In genomic region chr22:43449831-43450225, GRCh38 we compare ENCODE assay signal across 35 cellular contexts. TPM values are rescaled to one million over a fixed set of nuclear protein-coding genes. Genes with fewer than 3 reads are reported as not detected.
"Had no signal": no experiment of that assay in that cellular context is flagged by ENCODE, and none has a peak within 500 bp of the region (broad histone marks: within the 10 kb centered on the region; RNA-seq: fewer than 3 reads in every experiment).

No MANE protein-coding gene starts in this region.

- H3K27ac ChIP-seq: adrenal gland, body of pancreas, breast epithelium, KMS-11, Peyer's patch, VCaP had no signal

- ATAC-seq: activated naive CD4-positive, alpha-beta T cell treated with anti-CD3 and anti-CD28 coated beads, Interleukin-2, amount 50 U/mL, for 72 hours; activated T-cell treated with anti-CD3 and anti-CD28 coated beads, Interleukin-2, amount 50 U/mL, for 4 hours; body of pancreas; PC-3; SK-N-SH treated with all-trans-retinoic acid at 6 μM for 48 hours; T-cell; T-helper 17 cell had no signal

- H3K4me1 ChIP-seq: adrenal gland, body of pancreas, breast epithelium, Peyer's patch had no signal

- H3K27me3 ChIP-seq: adrenal gland, body of pancreas, breast epithelium, Peyer's patch had no signal

- H3K4me3 Mint-ChIP-seq: activated B cell treated with CpG ODN at 0.5 μM for 24 hours; activated CD4-positive, alpha-beta memory T cell treated with anti-CD3 and anti-CD28 coated beads for 36 hours; activated naive CD4-positive, alpha-beta T cell treated with anti-CD3 and anti-CD28 coated beads for 36 hours; activated T-cell treated with anti-CD3 and anti-CD28 coated beads, Interleukin-2, amount 50 U/mL, for 4 hours; activated T-helper 1 cell treated with anti-CD3 and anti-CD28 coated beads, Interleukin-12 subunit alpha, Interleukin-12 subunit beta, Interleukin-2, Interleukin-4 antibody, amounts not matched to agents 30 ng/mL and 10 ng/mL and 1 ng/mL, durations not matched to agents 14 hours and 24 hours and 36 hours; T-cell; T-helper 17 cell had no signal

- H3K36me3 ChIP-seq: adrenal gland, breast epithelium, Peyer's patch had no signal

- H3K36me3 Mint-ChIP-seq: activated CD4-positive, alpha-beta memory T cell treated with anti-CD3 and anti-CD28 coated beads for 36 hours; activated naive CD4-positive, alpha-beta T cell treated with anti-CD3 and anti-CD28 coated beads, Interleukin-2, amount 50 U/mL, for 72 hours; T-cell had no signal

- H3K27me3 Mint-ChIP-seq: activated CD4-positive, alpha-beta memory T cell treated with anti-CD3 and anti-CD28 coated beads for 36 hours had no signal

- H3K9me3 Mint-ChIP-seq: activated B cell treated with CpG ODN at 0.5 μM for 24 hours; activated CD4-positive, alpha-beta memory T cell treated with anti-CD3 and anti-CD28 coated beads for 36 hours; activated naive CD4-positive, alpha-beta T cell treated with anti-CD3 and anti-CD28 coated beads for 36 hours; activated naive CD4-positive, alpha-beta T cell treated with anti-CD3 and anti-CD28 coated beads, Interleukin-2, amount 50 U/mL, for 72 hours; activated T-cell treated with anti-CD3 and anti-CD28 coated beads, Interleukin-2, amount 50 U/mL, for 4 hours; activated T-helper 1 cell treated with anti-CD3 and anti-CD28 coated beads, Interleukin-12 subunit alpha, Interleukin-12 subunit beta, Interleukin-2, Interleukin-4 antibody, amounts not matched to agents 30 ng/mL and 10 ng/mL and 1 ng/mL, durations not matched to agents 14 hours and 24 hours and 36 hours; T-cell had no signal

- H3K4me2 ChIP-seq: KMS-11 had no signal

- H3K4me1 Mint-ChIP-seq: T-helper 17 cell had no signal

- H3K9me3 ChIP-seq: adrenal gland, body of pancreas, breast epithelium, Peyer's patch had no signal

- DNase-seq: activated B cell treated with CpG ODN at 0.5 μM for 24 hours; activated CD4-positive, alpha-beta memory T cell treated with anti-CD3 and anti-CD28 coated beads for 36 hours; activated CD4-positive, alpha-beta T cell treated with anti-CD3 and anti-CD28 coated beads for 4 hours; activated CD4-positive, alpha-beta T cell treated with anti-CD3 and anti-CD28 coated beads, Interleukin-2, amount 50 U/mL, for 1 hour; activated CD4-positive, CD25-positive, alpha-beta regulatory T cell treated with anti-CD3 and anti-CD28 coated beads, Interleukin-2, amount 50 U/mL, for 72 hours; activated CD8-positive, alpha-beta memory T cell treated with anti-CD3 and anti-CD28 coated beads, Interleukin-2, amount 50 U/mL, for 4 hours; activated gamma-delta T cell treated with Interleukin-2 at 50 U/mL for 16 hours; activated naive CD4-positive, alpha-beta T cell treated with anti-CD3 and anti-CD28 coated beads for 36 hours; activated T-cell treated with anti-CD3 and anti-CD28 coated beads for 4 hours; activated T-cell treated with anti-CD3 and anti-CD28 coated beads, Interleukin-2, amount 50 U/mL, for 4 hours; adrenal gland; body of pancreas; caudate nucleus; cerebellar nuclear complex; NCI-H1105; NCI-H1417 treated with DMSO at 0.1 percent for 48 hours; NCI-H187 treated with DMSO at 0.1 percent for 48 hours; NCI-H2081; NCI-H345; NCI-H524 treated with DMSO at 0.1 percent for 48 hours; PC-3; Peyer's patch; SIG-M5; T-cell; T-helper 17 cell had no signal

- H3K4me3 ChIP-seq: adrenal gland, body of pancreas, breast epithelium, Peyer's patch had no signal

- H3K27ac Mint-ChIP-seq: activated B cell treated with CpG ODN at 0.5 μM for 24 hours; activated CD4-positive, alpha-beta memory T cell treated with anti-CD3 and anti-CD28 coated beads for 36 hours; activated naive CD4-positive, alpha-beta T cell treated with anti-CD3 and anti-CD28 coated beads for 36 hours; activated naive CD4-positive, alpha-beta T cell treated with anti-CD3 and anti-CD28 coated beads, Interleukin-2, amount 50 U/mL, for 72 hours; activated T-helper 1 cell treated with anti-CD3 and anti-CD28 coated beads, Interleukin-12 subunit alpha, Interleukin-12 subunit beta, Interleukin-2, Interleukin-4 antibody, amounts not matched to agents 30 ng/mL and 10 ng/mL and 1 ng/mL, durations not matched to agents 14 hours and 24 hours and 36 hours; T-cell; T-helper 17 cell had no signal

- H3K9ac ChIP-seq: KMS-11 had no signal

RNA-seq across cellular contexts. Expression of gene MPPED1, which starts 38.0 kb away (rescaled TPM):
- total RNA-seq: activated B cell treated with CpG ODN at 0.5 μM for 24 hours; activated CD4-positive, alpha-beta memory T cell treated with anti-CD3 and anti-CD28 coated beads for 36 hours; activated naive CD4-positive, alpha-beta T cell treated with anti-CD3 and anti-CD28 coated beads for 36 hours; activated naive CD4-positive, alpha-beta T cell treated with anti-CD3 and anti-CD28 coated beads, Interleukin-2, amount 50 U/mL, for 72 hours; activated T-cell treated with anti-CD3 and anti-CD28 coated beads, Interleukin-2, amount 50 U/mL, for 4 hours; activated T-helper 1 cell treated with anti-CD3 and anti-CD28 coated beads, Interleukin-12 subunit alpha, Interleukin-12 subunit beta, Interleukin-2, Interleukin-4 antibody, amounts not matched to agents 30 ng/mL and 10 ng/mL and 1 ng/mL, durations not matched to agents 14 hours and 24 hours and 36 hours; astrocyte; body of pancreas; LHCN-M2; M059J; NCI-H460; PC-3; Peyer's patch; T-cell; T-helper 17 cell had no signal
